Comparison of ENCODE assay signal across 8 cellular contexts in genomic region chr4:101306225-101306624, GRCh38. TPM values are rescaled to one million over a fixed set of nuclear protein-coding genes. Genes with fewer than 3 reads are reported as not detected.
DNase-seq lines count a peak whose midpoint lies in the region; ATAC-seq, FAIRE-seq and TF ChIP-seq lines count a peak whose summit lies in the region.

No MANE protein-coding gene starts in this region.

- peaks cover 0 to 7% (median 0%) of the 10 kb centered on the region in 5 donors for H3K27me3 Mint-ChIP-seq in naive thymus-derived CD4-positive, alpha-beta T cell

- peaks cover 0 to 2% (median 0%) of the 10 kb centered on the region in 11 donors for H3K9me3 Mint-ChIP-seq in naive thymus-derived CD4-positive, alpha-beta T cell

- H3K27ac Mint-ChIP-seq in naive thymus-derived CD4-positive, alpha-beta T cell = peak overlapping the region in 1 of 9 donors; percentile 12

- H3K4me1 ChIP-seq in OCI-LY1 (ENCODE audit: insufficient read depth, low read length, severe bottlenecking) (peaks cover 55% of the 10 kb centered on the region), uterus (no peaks in the 10 kb centered on the region)
- peaks cover 0 to 15% of the 10 kb centered on the region in 2 donors for H3K4me1 ChIP-seq in naive thymus-derived CD4-positive, alpha-beta T cell (ENCODE audit: control insufficient read depth in 2 of 2, insufficient read depth in 2 of 2, low read length in 2 of 2)

- peak overlapping the region; percentile 73 for H3K4me2 ChIP-seq in OCI-LY1 (ENCODE audit: low read length)

- H3F3A ChIP-seq in OCI-LY1 (ENCODE audit: insufficient read depth, low read length) = no peaks in the 10 kb centered on the region

- peaks cover 81% of the 10 kb centered on the region for H3K79me2 ChIP-seq in OCI-LY1 (ENCODE audit: insufficient read depth, low read length)

- no peaks in the 10 kb centered on the region for H3K36me3 ChIP-seq in OCI-LY1 (ENCODE audit: insufficient read depth, low read length)
- H3K36me3 ChIP-seq in naive thymus-derived CD4-positive, alpha-beta T cell (ENCODE audit: control insufficient read depth in 2 of 3, insufficient read depth in 3 of 3, low read length in 3 of 3) = no peaks in the 10 kb centered on the region
- no peaks in the 10 kb centered on the region for H3K36me3 ChIP-seq in uterus

- no peaks in the 10 kb centered on the region for H3K9me2 ChIP-seq in OCI-LY1 (ENCODE audit: low read depth, low read length)

- no peaks in the 10 kb centered on the region for H3K9me3 ChIP-seq in OCI-LY1 (ENCODE audit: low read length)
- no peaks in the 10 kb centered on the region for H3K9me3 ChIP-seq in naive thymus-derived CD4-positive, alpha-beta T cell (ENCODE audit: control insufficient read depth in 2 of 3, low read length in 3 of 3)
- no peaks in the 10 kb centered on the region for H3K9me3 ChIP-seq in uterus

- TF ChIP-seq CTCF in OCI-LY1 (IDR thresholded peaks at IDR 0.05; ENCODE audit: low read length) = no peak
- no peak for TF ChIP-seq CTCF in uterus (IDR thresholded peaks at IDR 0.05)

- ATAC-seq in GM18867 (IDR thresholded peaks at IDR 0.05; ENCODE audit: unreplicated experiment) (peak; percentile 78), HG02571 (IDR thresholded peaks at IDR 0.05; ENCODE audit: unreplicated experiment) (peak; percentile 67)
- peak; percentile 22 for ATAC-seq in naive thymus-derived CD4-positive, alpha-beta T cell

- H3K4me3 ChIP-seq in OCI-LY1 (ENCODE audit: low read depth, low read length, poor library complexity, severe bottlenecking) = peak overlapping the region; percentile 37
- no peak overlapping the region for H3K4me3 ChIP-seq in naive thymus-derived CD4-positive, alpha-beta T cell (ENCODE audit: low read length)
- H3K4me3 ChIP-seq in uterus = no peak overlapping the region

- peak overlapping the region in 7 of 10 donors; percentile 12 to 64 (median 36) for H3K4me3 Mint-ChIP-seq in naive thymus-derived CD4-positive, alpha-beta T cell

- H3K27me3 ChIP-seq in OCI-LY1 (ENCODE audit: insufficient read depth, low read length) = no peaks in the 10 kb centered on the region
- no peaks in the 10 kb centered on the region for H3K27me3 ChIP-seq in naive thymus-derived CD4-positive, alpha-beta T cell (ENCODE audit: control insufficient read depth in 2 of 2, insufficient read depth in 2 of 2, low read length in 2 of 2)
- H3K27me3 ChIP-seq in uterus = no peaks in the 10 kb centered on the region

- peak overlapping the region; percentile 48 for H3K9ac ChIP-seq in OCI-LY1 (ENCODE audit: low read length)

- no peaks in the 10 kb centered on the region for H4K20me1 ChIP-seq in OCI-LY1 (ENCODE audit: insufficient read depth, low read length)

- H3K4me1 Mint-ChIP-seq in naive thymus-derived CD4-positive, alpha-beta T cell = peaks cover 11 to 55% (median 30%) of the 10 kb centered on the region in 7 donors

- intact Hi-C loops in naive thymus-derived CD4-positive, alpha-beta T cell (cut with micrococcal nuclease) = no loop called here
- intact Hi-C loops in uterus (cut with DNase I; ENCODE audit: low total_unique reads) = no loop called here

- CTCF ChIA-PET in naive thymus-derived CD4-positive, alpha-beta T cell (lab: Charles Lee) = interaction anchor here (0.6 to 0.9 kb wide), 2 partner anchors 1497 to 1627 kb away, joined by 4 to 5 read pairs; no protein-coding TSS in a partner anchor

- H3K27ac ChIP-seq in OCI-LY1 (ENCODE audit: low read depth, low read length, poor library complexity, severe bottlenecking) (peak overlapping the region; percentile 67), uterus (no peak overlapping the region)
- no peak overlapping the region for H3K27ac ChIP-seq in naive thymus-derived CD4-positive, alpha-beta T cell (ENCODE audit: low read depth, low read length)

- H2AFZ ChIP-seq in OCI-LY1 (ENCODE audit: low read length) = no peak overlapping the region

- H3K36me3 Mint-ChIP-seq in naive thymus-derived CD4-positive, alpha-beta T cell = no peaks in the 10 kb centered on the region

- no peak for FAIRE-seq in H54 (lab: Jason Lieb, UNC)

- DNase-seq in naive thymus-derived CD4-positive, alpha-beta T cell = no peak
- no peak for DNase-seq in uterus
- DNase-seq in H54 (ENCODE audit: insufficient read length, low spot score) = no peak
- DNase-seq in D341Med (ENCODE audit: low spot score) = no peak
- DNase-seq in NCI-H2171 treated with DMSO at 0.1 percent for 48 hours (lab: John Stamatoyannopoulos, UW) = no peak

- TF ChIP-seq POLR2A in uterus (IDR thresholded peaks at IDR 0.05) (no peak), H54 (IDR thresholded peaks at IDR 0.05; ENCODE audit: low read depth, low read length) (no peak)

- POLR2A ChIA-PET in naive thymus-derived CD4-positive, alpha-beta T cell (lab: Charles Lee) = interaction anchor here (0.7 to 1.0 kb wide), 2 partner anchors 35 to 337 kb away, joined by 3 to 4 read pairs; no protein-coding TSS in a partner anchor

RNA-seq across cellular contexts. Expression of gene PPP3CA, which starts 41.1 kb away (rescaled TPM):
- 10 to 100 TPM; 14.7 to 30.9 (median 23.8) TPM for total RNA-seq in naive thymus-derived CD4-positive, alpha-beta T cell
- 1 to 10 TPM; 2.9 to 5.6 TPM for polyA plus RNA-seq in naive thymus-derived CD4-positive, alpha-beta T cell
- 10 to 100 TPM; 32.8 to 70.0 (median 39.8) TPM for total RNA-seq in uterus

Comparison
In these comparisons a context has a peak if more than half of its experiments do, and no peak if none do; other contexts are left out.
1. ATAC-seq: peak in every context shown above with its lines; median percentile 78 in GM18867; 67 in HG02571; 22 in naive thymus-derived CD4-positive, alpha-beta T cell.